Comparison of ENCODE assay signal across 1 cellular context in genomic region chr7:64521409-64521984, GRCh38.
TF ChIP-seq lines count a peak whose summit lies in the region.

No MANE protein-coding gene starts in this region.

TF ChIP-seq in H1, 55 proteins besides CTCF, POLR2A, EP300 and RAD21:
- peak; percentile 69; the same call in 1 of the 2 replicates for TF ChIP-seq ZNF274 (IDR thresholded peaks at IDR 0.05; ENCODE audit: borderline replicate concordance, extremely low read depth, low read length)
- TF ChIP-seq CHD2 (IDR thresholded peaks at IDR 0.05; ENCODE audit: low read length) = no peak
- TF ChIP-seq SIX5 (IDR thresholded peaks at IDR 0.05; ENCODE audit: low read depth, low read length) = no peak
